ENCODE assay signal across 9 cellular contexts in genomic region chr17:50062323-50063243, GRCh38. TPM values are rescaled to one million over a fixed set of nuclear protein-coding genes. Genes with fewer than 3 reads are reported as not detected.
A peak's percentile ranks its signal among the peaks of the same experiment; 100 is the strongest.
DNase-seq lines count a peak whose midpoint lies in the region; ATAC-seq and TF ChIP-seq lines count a peak whose summit lies in the region.
"Had no signal": no experiment of that assay in that cellular context is flagged by ENCODE, and none has a peak within 500 bp of the region (broad histone marks: within the 10 kb centered on the region; RNA-seq: fewer than 3 reads in every experiment).

No MANE protein-coding gene starts in this region.

- peaks cover 9% of the 10 kb centered on the region for H3K36me3 Mint-ChIP-seq in chondrocyte (ENCODE audit: low read depth)
- H3K36me3 Mint-ChIP-seq in activated naive CD4-positive, alpha-beta T cell treated with anti-CD3 and anti-CD28 coated beads, Interleukin-2, amount 10 ng/mL, durations not matched to agents 7 days and 5 days: peaks cover 3% of the 10 kb centered on the region
- H3K36me3 Mint-ChIP-seq: activated naive CD4-positive, alpha-beta T cell treated with anti-CD3 and anti-CD28 coated beads, Interleukin-2, amount 50 U/mL, for 24 hours had no signal

- DNase-seq in NCI-H2171 treated with DMSO at 0.1 percent for 48 hours (lab: John Stamatoyannopoulos, UW) (peak; percentile 45), NCI-H2171 (lab: John Stamatoyannopoulos, UW) (no peak), chondrocyte (ENCODE audit: low spot score) (peak; percentile 94), lower lobe of right lung (peak; percentile 94), vagina (ENCODE audit: extremely low spot score in 2 of 2) (peak in 1 of 2 donors; percentile 94), NCI-H345 treated with DMSO at 0.1 percent for 48 hours (lab: John Stamatoyannopoulos, UW; ENCODE audit: unreplicated experiment) (no peak)
- no peak for DNase-seq in activated naive CD4-positive, alpha-beta T cell treated with anti-CD3 and anti-CD28 coated beads, Interleukin-2, amount 10 ng/mL, durations not matched to agents 7 days and 5 days

- H3K4me3 ChIP-seq in lower lobe of right lung: no peak overlapping the region
- H3K4me3 ChIP-seq in vagina: peak overlapping the region in 1 of 2 donors; percentile 10

- no peaks in the 10 kb centered on the region for H3K9me3 Mint-ChIP-seq in chondrocyte (ENCODE audit: low read depth)
- H3K9me3 Mint-ChIP-seq in activated naive CD4-positive, alpha-beta T cell treated with anti-CD3 and anti-CD28 coated beads, Interleukin-2, amount 10 ng/mL, durations not matched to agents 7 days and 5 days: no peaks in the 10 kb centered on the region
- H3K9me3 Mint-ChIP-seq: activated naive CD4-positive, alpha-beta T cell treated with anti-CD3 and anti-CD28 coated beads, Interleukin-2, amount 50 U/mL, for 24 hours had no signal

- peak overlapping the region; percentile 98 for H3K27ac Mint-ChIP-seq in chondrocyte (ENCODE audit: unreplicated experiment)
- no peak overlapping the region for H3K27ac Mint-ChIP-seq in activated naive CD4-positive, alpha-beta T cell treated with anti-CD3 and anti-CD28 coated beads, Interleukin-2, amount 10 ng/mL, durations not matched to agents 7 days and 5 days
- H3K27ac Mint-ChIP-seq: activated naive CD4-positive, alpha-beta T cell treated with anti-CD3 and anti-CD28 coated beads, Interleukin-2, amount 50 U/mL, for 24 hours had no signal

- H3K36me3 ChIP-seq in lower lobe of right lung (peaks cover 16% of the 10 kb centered on the region), vagina (no peaks in the 10 kb centered on the region)

- H3K4me3 Mint-ChIP-seq in chondrocyte (ENCODE audit: unreplicated experiment): peak overlapping the region; percentile 82
- no peak overlapping the region for H3K4me3 Mint-ChIP-seq in activated naive CD4-positive, alpha-beta T cell treated with anti-CD3 and anti-CD28 coated beads, Interleukin-2, amount 10 ng/mL, durations not matched to agents 7 days and 5 days
- H3K4me3 Mint-ChIP-seq: activated naive CD4-positive, alpha-beta T cell treated with anti-CD3 and anti-CD28 coated beads, Interleukin-2, amount 50 U/mL, for 24 hours had no signal

- peak; percentile 88 to 93 for ATAC-seq in lower lobe of right lung
- no peak for ATAC-seq in activated CD4-positive, CD25-positive, alpha-beta regulatory T cell treated with anti-CD3 and anti-CD28 coated beads, Interleukin-2, amount 50 U/mL, for 24 hours

- TF ChIP-seq POLR2A in vagina (IDR thresholded peaks at IDR 0.05): no peak

- CTCF ChIA-PET in activated naive CD4-positive, alpha-beta T cell treated with anti-CD3 and anti-CD28 coated beads, Interleukin-2, amount 10 ng/mL, durations not matched to agents 7 days and 5 days (lab: Charles Lee): interaction anchor here (0.7 kb wide), 1 partner anchor 25 kb away, joined by 4 read pairs; no protein-coding TSS in a partner anchor

- no peaks in the 10 kb centered on the region for H3K9me3 ChIP-seq in lower lobe of right lung
- no peaks in the 10 kb centered on the region for H3K9me3 ChIP-seq in vagina

- H3K4me1 ChIP-seq in lower lobe of right lung (peaks cover 78% of the 10 kb centered on the region), vagina (peaks cover 80% of the 10 kb centered on the region)

- peaks cover 89% of the 10 kb centered on the region for H3K4me1 Mint-ChIP-seq in chondrocyte (ENCODE audit: low read depth)
- peaks cover 6% of the 10 kb centered on the region for H3K4me1 Mint-ChIP-seq in activated naive CD4-positive, alpha-beta T cell treated with anti-CD3 and anti-CD28 coated beads, Interleukin-2, amount 10 ng/mL, durations not matched to agents 7 days and 5 days

- no peaks in the 10 kb centered on the region for H3K27me3 ChIP-seq in lower lobe of right lung (ENCODE audit: low read depth)
- no peaks in the 10 kb centered on the region for H3K27me3 ChIP-seq in vagina

- intact Hi-C loops in lower lobe of right lung (cut with DNase I) (no loop called here), vagina (cut with DNase I) (no loop called here)

- H3K27ac ChIP-seq in lower lobe of right lung: peak overlapping the region; percentile 96
- H3K27ac ChIP-seq in vagina: peak overlapping the region; percentile 84

- no peak for TF ChIP-seq CTCF in chondrocyte (IDR thresholded peaks at IDR 0.05)
- no peak for TF ChIP-seq CTCF in lower lobe of right lung (IDR thresholded peaks at IDR 0.05)
- no peak for TF ChIP-seq CTCF in vagina (IDR thresholded peaks at IDR 0.05)

- H3K27me3 Mint-ChIP-seq in chondrocyte (ENCODE audit: low read depth): no peaks in the 10 kb centered on the region
- peaks cover 12% of the 10 kb centered on the region for H3K27me3 Mint-ChIP-seq in activated naive CD4-positive, alpha-beta T cell treated with anti-CD3 and anti-CD28 coated beads, Interleukin-2, amount 10 ng/mL, durations not matched to agents 7 days and 5 days
- H3K27me3 Mint-ChIP-seq: activated naive CD4-positive, alpha-beta T cell treated with anti-CD3 and anti-CD28 coated beads, Interleukin-2, amount 50 U/mL, for 24 hours had no signal

RNA-seq across cellular contexts. Expression of gene ITGA3, which starts 6.7 kb away (rescaled TPM):
- 85.8 to 236 TPM (median 216 TPM) in 3 replicates for total RNA-seq in chondrocyte
- 162 TPM for total RNA-seq in lower lobe of right lung
- total RNA-seq in vagina: 50.8 TPM

RNA-seq across cellular contexts. Expression of gene PDK2, which starts 32.6 kb away (rescaled TPM):
- total RNA-seq in chondrocyte: 28.9 to 38.0 TPM (median 31.1 TPM) in 3 replicates
- total RNA-seq in lower lobe of right lung: 35.7 TPM
- total RNA-seq in vagina: 44.4 TPM

Comparison
In these comparisons a context has a peak if more than half of its experiments do, and no peak if none do; other contexts are left out.
1. DNase-seq: peak in NCI-H2171 treated with DMSO at 0.1 percent for 48 hours (single experiment), chondrocyte (single experiment) and lower lobe of right lung (single experiment); none in NCI-H2171 (single experiment), activated naive CD4-positive, alpha-beta T cell treated with anti-CD3 and anti-CD28 coated beads, Interleukin-2, amount 10 ng/mL, durations not matched to agents 7 days and 5 days (single experiment) and NCI-H345 treated with DMSO at 0.1 percent for 48 hours (single experiment).
2. ATAC-seq: peak in lower lobe of right lung (2 of 2); none in activated CD4-positive, CD25-positive, alpha-beta regulatory T cell treated with anti-CD3 and anti-CD28 coated beads, Interleukin-2, amount 50 U/mL, for 24 hours (0 of 2).